In genomic region chr5:1285141-1285540, GRCh38 we compare ENCODE assay signal across 25 cellular contexts. TPM values are rescaled to one million over a fixed set of nuclear protein-coding genes. Genes with fewer than 3 reads are reported as not detected.
A peak's percentile ranks its signal among the peaks of the same experiment; 100 is the strongest.
DNase-seq lines count a peak whose midpoint lies in the region; ATAC-seq, FAIRE-seq and TF ChIP-seq lines count a peak whose summit lies in the region.
"Had no signal": no experiment of that assay in that cellular context is flagged by ENCODE, and none has a peak within 500 bp of the region (broad histone marks: within the 10 kb centered on the region; RNA-seq: fewer than 3 reads in every experiment).

No MANE protein-coding gene starts in this region.

- no peak overlapping the region for H4K5ac ChIP-seq in H9 (ENCODE audit: insufficient read length, low read depth, low read length)

- H3K36me3 ChIP-seq in kidney (ENCODE audit: control insufficient read depth in 1 of 2, insufficient read depth in 2 of 2, low read length in 2 of 2): no peaks in the 10 kb centered on the region
- no peaks in the 10 kb centered on the region for H3K36me3 ChIP-seq in SK-N-SH (replicated peaks in 1 of 2; ENCODE audit: control insufficient read depth in 1 of 2, insufficient read depth in 2 of 2, low read length in 1 of 2)
- H3K36me3 ChIP-seq in brain microvascular endothelial cell (replicated peaks): no peaks in the 10 kb centered on the region

- no peaks in the 10 kb centered on the region for H3K4me1 ChIP-seq in H9 (ENCODE audit: insufficient read depth, low read length)
- no peaks in the 10 kb centered on the region for H3K4me1 ChIP-seq in kidney (ENCODE audit: control insufficient read depth in 1 of 2, insufficient read depth in 1 of 2, low read depth in 1 of 2, low read length in 2 of 2)
- no peaks in the 10 kb centered on the region for H3K4me1 ChIP-seq in SK-N-SH (ENCODE audit: control insufficient read depth in 1 of 2, insufficient read depth in 2 of 2, low read depth in 1 of 2, low read length in 1 of 2)

- no peaks in the 10 kb centered on the region; a peak in 1 of 5 replicates for H3K9me3 Mint-ChIP-seq in H9
- H3K9me3 Mint-ChIP-seq: GM23338 had no signal

- peaks cover 2% of the 10 kb centered on the region for H3K79me1 ChIP-seq in H9 (ENCODE audit: insufficient read depth, low read depth, low read length, poor library complexity, severe bottlenecking)

- no peak for TF ChIP-seq RAD21 in SK-N-SH (IDR thresholded peaks at IDR 0.05; ENCODE audit: low read length)

- H2AK5ac ChIP-seq in H9 (ENCODE audit: insufficient read length, low read length): no peak overlapping the region

- no peak for ATAC-seq in activated CD4-positive, CD25-positive, alpha-beta regulatory T cell treated with anti-CD3 and anti-CD28 coated beads, Interleukin-2, amount 50 U/mL, for 24 hours
- no peak for ATAC-seq in left ventricle myocardium superior
- ATAC-seq: GM23338, HCT116 had no signal

- no peaks in the 10 kb centered on the region for H3F3A ChIP-seq in SK-N-SH (replicated peaks; ENCODE audit: insufficient read depth)

- no peak overlapping the region for H3K56ac ChIP-seq in H9 (ENCODE audit: insufficient read length, low read depth, low read length)

- no peak overlapping the region for H3K27ac ChIP-seq in H9 (ENCODE audit: insufficient read length, low read depth, low read length)
- H3K27ac ChIP-seq in kidney (ENCODE audit: low read depth in 2 of 2, low read length in 2 of 2): no peak overlapping the region
- H3K27ac ChIP-seq in SK-N-SH (ENCODE audit: low read depth in 2 of 2, low read length in 1 of 2): no peak overlapping the region
- H3K27ac ChIP-seq in brain microvascular endothelial cell: no peak overlapping the region
- H3K27ac ChIP-seq: 22Rv1, C4-2B, KMS-11 had no signal

- DNase-seq in activated CD4-positive, CD25-positive, alpha-beta regulatory T cell treated with anti-CD3 and anti-CD28 coated beads, Interleukin-2, amount 50 U/mL, for 72 hours: peak; percentile 20
- DNase-seq in H9 (no peak), kidney (peak; percentile 42), posterior vena cava (ENCODE audit: low spot score) (peak; percentile 66), SK-N-SH (no peak), brain microvascular endothelial cell (no peak), left ventricle myocardium superior (no peak)
- DNase-seq: Calu3; CD8-positive, alpha-beta memory T cell; DMS153; IMR-90; NCI-H1105 treated with DMSO at 0.1 percent for 48 hours; NCI-H2029 treated with DMSO at 0.1 percent for 48 hours; NCI-H345; NCI-H524 treated with DMSO at 0.1 percent for 48 hours; OCI-M1; Right ventricle myocardium superior had no signal

- H2BK20ac ChIP-seq in H9 (ENCODE audit: low read depth, low read length, poor library complexity, severe bottlenecking): no peak overlapping the region

- POLR2A ChIA-PET in SK-N-SH (lab: Yijun Ruan, JAX): no interaction called here

- H3K36me3 Mint-ChIP-seq in H9 (ENCODE audit: insufficient read depth in 1 of 3, low read depth in 3 of 3): peaks cover 16 to 26% (median 22%) of the 10 kb centered on the region in 3 experiments

- H2AFZ ChIP-seq in H9 (ENCODE audit: low read length) (no peak overlapping the region), SK-N-SH (ENCODE audit: low read depth) (no peak overlapping the region)
- H2AFZ ChIP-seq: GM23338 had no signal

- H3K4me1 Mint-ChIP-seq in H9: no peaks in the 10 kb centered on the region
- H3K4me1 Mint-ChIP-seq: CD8-positive, alpha-beta memory T cell; GM23338 had no signal

- H3K9me2 ChIP-seq in SK-N-SH: no peaks in the 10 kb centered on the region

- CTCF ChIA-PET in SK-N-SH (lab: Yijun Ruan, JAX): interaction anchor here (0.7 kb wide), 1 partner anchor 9 kb away, joined by 3 read pairs; no protein-coding TSS in a partner anchor

- H3K27me3 ChIP-seq in H9 (ENCODE audit: insufficient read depth, low read length) (no peaks in the 10 kb centered on the region), SK-N-SH (ENCODE audit: insufficient read depth) (no peaks in the 10 kb centered on the region), brain microvascular endothelial cell (replicated peaks) (no peaks in the 10 kb centered on the region)

- no peak overlapping the region for H4K91ac ChIP-seq in H9 (ENCODE audit: insufficient read length, low read depth, low read length)

- TF ChIP-seq CTCF in H9 (conservative IDR thresholded peaks at IDR 0.05): no peak
- no peak for TF ChIP-seq CTCF in kidney (IDR thresholded peaks at IDR 0.05; ENCODE audit: borderline replicate concordance, extremely low read depth, insufficient read depth)
- no peak for TF ChIP-seq CTCF in SK-N-SH (IDR thresholded peaks at IDR 0.05)
- TF ChIP-seq CTCF in brain microvascular endothelial cell (IDR thresholded peaks at IDR 0.05; ENCODE audit: low read depth, low read length, missing control alignments): no peak

- H3K4ac ChIP-seq in H9 (ENCODE audit: low read depth, low read length): no peak overlapping the region

- no peak for TF ChIP-seq EP300 in SK-N-SH (IDR thresholded peaks at IDR 0.05; ENCODE audit: borderline replicate concordance in 1 of 2, low read depth in 1 of 2, low read length in 1 of 2)

- no peak overlapping the region for H2BK5ac ChIP-seq in H9 (ENCODE audit: insufficient read length, low read length)

- no peak for FAIRE-seq in kidney (lab: Jason Lieb, UNC)
- FAIRE-seq: GM12891 had no signal

- in situ Hi-C loops in brain microvascular endothelial cell (cut with HindIII; ENCODE audit: low pct_ligation_motif_present, low sequenced_read_pairs): no loop called here

- intact Hi-C loops in kidney (cut with DNase I) (no loop called here), posterior vena cava (cut with DNase I) (no loop called here), left ventricle myocardium superior (cut with micrococcal nuclease) (no loop called here)

- H3K9ac ChIP-seq in H9 (ENCODE audit: extremely low read depth, insufficient read length, low read length) (no peak overlapping the region), kidney (ENCODE audit: low read length in 2 of 2) (no peak overlapping the region), SK-N-SH (no peak overlapping the region)
- H3K9ac ChIP-seq: KMS-11 had no signal

- H3K79me2 ChIP-seq in H9 (ENCODE audit: insufficient read depth, low read length): peaks cover 5% of the 10 kb centered on the region; the same call in 1 of the 2 replicates
- no peaks in the 10 kb centered on the region for H3K79me2 ChIP-seq in SK-N-SH (ENCODE audit: insufficient read depth)

- no CpG with 5 or more reads among the region's 12 CpGs for WGBS in H9 (ENCODE audit: extremely low coverage, insufficient read length, low lambda C conversion rate)
- WGBS in SK-N-SH (ENCODE audit: low lambda C conversion rate): 56% methylated on average over 9 of the region's 12 CpGs

- no peak overlapping the region for H4K8ac ChIP-seq in H9 (replicated peaks; ENCODE audit: insufficient read length, low read depth, low read length)

- no peak overlapping the region for H2BK15ac ChIP-seq in H9 (ENCODE audit: low read depth, low read length)

- H3K9me3 ChIP-seq in H9 (ENCODE audit: control insufficient read depth, low read depth, low read length): no peaks in the 10 kb centered on the region
- H3K9me3 ChIP-seq in kidney (ENCODE audit: control insufficient read depth in 1 of 2, low read length in 2 of 2): no peaks in the 10 kb centered on the region
- H3K9me3 ChIP-seq in SK-N-SH: no peaks in the 10 kb centered on the region

- no peak overlapping the region for H3K4me3 Mint-ChIP-seq in H9
- H3K4me3 Mint-ChIP-seq: CD8-positive, alpha-beta memory T cell; GM23338 had no signal

- no peak overlapping the region for H3K18ac ChIP-seq in H9 (ENCODE audit: insufficient read length, low read depth, low read length)

- H2BK12ac ChIP-seq in H9 (ENCODE audit: insufficient read length, low read depth, low read length): no peak overlapping the region

- H2BK120ac ChIP-seq in H9 (ENCODE audit: low read depth, low read length, poor library complexity, severe bottlenecking): no peak overlapping the region

- no peak overlapping the region for H3T11ph ChIP-seq in H9 (ENCODE audit: low read length)

- H3K4me2 ChIP-seq in H9 (ENCODE audit: insufficient read depth, insufficient read length, low read length) (no peak overlapping the region), SK-N-SH (no peak overlapping the region)
- H3K4me2 ChIP-seq: GM23338, KMS-11 had no signal

- 0 out of 7 replicates have a peak overlapping the region, but pooled peaks of 1 of the 3 experiments have one; percentile 51 for H3K27ac Mint-ChIP-seq in H9
- H3K27ac Mint-ChIP-seq: CD8-positive, alpha-beta memory T cell; GM23338 had no signal

- no peak overlapping the region for H3K4me3 ChIP-seq in kidney (ENCODE audit: low read length in 2 of 2)
- no peak overlapping the region for H3K4me3 ChIP-seq in SK-N-SH (ENCODE audit: low read depth in 2 of 2, low read length in 1 of 2)
- no peak overlapping the region for H3K4me3 ChIP-seq in brain microvascular endothelial cell (ENCODE audit: low read depth, low read length)
- H3K4me3 ChIP-seq: GM23338 had no signal

- H3K23me2 ChIP-seq in H9 (ENCODE audit: insufficient read length, low read depth, low read length, poor library complexity, severe bottlenecking): no peaks in the 10 kb centered on the region

- 0 out of 2 replicates have a peak overlapping the region, but pooled peaks have one; percentile 29 for H3K14ac ChIP-seq in H9 (ENCODE audit: insufficient read depth, low read length)

- H3K27me3 Mint-ChIP-seq in H9 (ENCODE audit: low read depth): no peaks in the 10 kb centered on the region; the same call in 1 of the 2 replicates

- H4K20me1 ChIP-seq in H9 (ENCODE audit: control insufficient read depth, insufficient read depth, insufficient read length) (no peaks in the 10 kb centered on the region), SK-N-SH (ENCODE audit: insufficient read depth) (no peaks in the 10 kb centered on the region)

- H3K23ac ChIP-seq in H9 (ENCODE audit: insufficient read length, low read depth, low read length): no peak overlapping the region

RNA-seq across cellular contexts. Expression of gene TERT, which starts 9.7 kb away (rescaled TPM):
- total RNA-seq in H9 (2021) (13.3 and 15.5 TPM in 2 replicates), kidney (0.91 TPM), posterior vena cava (under 1 TPM in 1 of 2 donors, not detected in 1; 0.14 TPM), left ventricle myocardium superior (not detected)
- polyA plus RNA-seq in kidney (ENCODE audit: insufficient read depth, low read depth, low replicate concordance) (not detected), SK-N-SH (2012; rRNA removed) (1.8 and 2.4 TPM in 2 replicates)
- polyA plus RNA-seq in SK-N-SH (2012; cell fraction: cytosol; rRNA removed): 0.37 and 0.90 TPM in 2 replicates
- 11.8 and 18.1 TPM in 2 replicates for polyA plus RNA-seq in SK-N-SH (2012; cell fraction: nucleus; rRNA removed)
- total RNA-seq: IMR-90, Right ventricle myocardium superior had no signal
- polyA plus RNA-seq: CD8-positive, alpha-beta memory T cell; IMR-90 had no signal

RNA-seq across cellular contexts. Expression of gene CLPTM1L, which starts 59.8 kb away (rescaled TPM):
- 104 and 108 TPM in 2 replicates for total RNA-seq in H9 (2021)
- total RNA-seq in kidney: 96.6 TPM
- polyA plus RNA-seq in kidney (ENCODE audit: insufficient read depth, low read depth, low replicate concordance): 135 TPM
- total RNA-seq in posterior vena cava: 10 to 100 TPM; 56.5 to 65.9 TPM
- polyA plus RNA-seq in SK-N-SH (2012; rRNA removed): 202 TPM in 2 replicates
- 166 and 192 TPM in 2 replicates for polyA plus RNA-seq in SK-N-SH (2012; cell fraction: cytosol; rRNA removed)
- 210 and 234 TPM in 2 replicates for polyA plus RNA-seq in SK-N-SH (2012; cell fraction: nucleus; rRNA removed)
- 31.5 TPM for total RNA-seq in left ventricle myocardium superior

RNA-seq across cellular contexts. Expression of gene SLC6A18, which starts 60.0 kb away (rescaled TPM):
- total RNA-seq in H9 (2021) (not detected in 2 replicates), kidney (not detected), posterior vena cava (not detected), left ventricle myocardium superior (not detected)
- polyA plus RNA-seq in kidney (ENCODE audit: insufficient read depth, low read depth, low replicate concordance) (1.5 TPM), SK-N-SH (2012; rRNA removed) (not detected in 2 replicates)
- not detected in 2 replicates for polyA plus RNA-seq in SK-N-SH (2012; cell fraction: cytosol; rRNA removed)
- polyA plus RNA-seq in SK-N-SH (2012; cell fraction: nucleus; rRNA removed): not detected in 2 replicates
- total RNA-seq: Calu3; CD8-positive, alpha-beta memory T cell; G401; GM23338; IMR-90; Right ventricle myocardium superior had no signal
- polyA plus RNA-seq: CD8-positive, alpha-beta memory T cell; GM23338; IMR-90 had no signal

Comparison
In these comparisons a context has a peak if more than half of its experiments do, and no peak if none do; other contexts are left out.
1. DNase-seq: peak in activated CD4-positive, CD25-positive, alpha-beta regulatory T cell treated with anti-CD3 and anti-CD28 coated beads, Interleukin-2, amount 50 U/mL, for 72 hours (single experiment), kidney (single experiment) and posterior vena cava (single experiment); none in H9 (single experiment), SK-N-SH (single experiment), brain microvascular endothelial cell (single experiment) and left ventricle myocardium superior (single experiment).